Comparison of ENCODE assay signal across 25 cellular contexts in the genomic region with DNA sequence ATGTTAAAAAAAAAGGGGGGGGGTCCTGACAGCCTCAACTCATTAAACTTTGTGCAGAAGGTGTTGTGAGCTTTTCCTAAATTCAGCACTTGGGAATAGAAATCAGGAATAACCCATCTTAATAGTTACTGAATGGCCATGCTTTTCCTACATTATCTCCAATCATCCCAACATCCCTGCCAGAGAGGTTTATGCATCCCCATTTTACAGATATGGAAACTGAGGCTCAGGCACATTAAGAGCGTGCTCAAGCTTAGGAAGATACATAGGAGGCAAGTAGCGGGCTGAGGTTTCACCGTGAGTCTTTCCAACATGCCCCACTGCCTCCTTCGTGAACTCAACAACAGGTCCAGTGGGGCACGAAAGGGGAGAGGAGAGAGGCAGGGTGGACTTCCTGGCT.
DNase-seq lines count a peak whose midpoint lies in the region; ATAC-seq, FAIRE-seq and TF ChIP-seq lines count a peak whose summit lies in the region.
"Had no signal": no experiment of that assay in that cellular context is flagged by ENCODE, and none has a peak within 500 bp of the region (broad histone marks: within the 10 kb centered on the region; RNA-seq: fewer than 3 reads in every experiment).

No MANE protein-coding gene starts in this region.

- H3K79me2 ChIP-seq in HepG2 (ENCODE audit: insufficient read depth, low read length) (no peaks in the 10 kb centered on the region), PC-3 (ENCODE audit: low read length) (no peaks in the 10 kb centered on the region)

- H3K4me3 ChIP-seq in HepG2 (replicated peaks in 1 of 3; ENCODE audit: insufficient read depth in 1 of 3, low read depth in 2 of 3, low read length in 3 of 3): no peak overlapping the region
- no peak overlapping the region for H3K4me3 ChIP-seq in right lobe of liver
- no peak overlapping the region for H3K4me3 ChIP-seq in PC-3 (ENCODE audit: low read length)
- no peak overlapping the region for H3K4me3 ChIP-seq in testis
- H3K4me3 ChIP-seq: ascending aorta, HAP-1, skin epidermis, uterus had no signal

- no peak for ATAC-seq in HepG2
- ATAC-seq in right lobe of liver: no peak
- no peak for ATAC-seq in PC-3
- ATAC-seq: esophagus mucosa had no signal

- intact Hi-C loops in HepG2 (cut with micrococcal nuclease; ENCODE audit: unreplicated experiment) (no loop called here), right lobe of liver (cut with DNase I) (no loop called here), PC-3 (cut with micrococcal nuclease) (no loop called here), testis (cut with DNase I; ENCODE audit: low total_unique reads) (no loop called here)

- H3K9me2 ChIP-seq in PC-3 (replicated peaks; ENCODE audit: low read length): no peaks in the 10 kb centered on the region

- CTCF ChIA-PET in HepG2 (lab: Yijun Ruan, JAX; ENCODE audit: low intra/inter-chr PET ratio, low total read pairs) (no interaction called here), PC-3 (lab: Charles Lee) (no interaction called here)

- no peak for TF ChIP-seq RAD21 in HepG2 (CRISPR knock-in tag; IDR thresholded peaks at IDR 0.05)

- H4K20me1 ChIP-seq in HepG2 (ENCODE audit: insufficient read depth, low read length) (no peaks in the 10 kb centered on the region), PC-3 (ENCODE audit: low read length) (no peaks in the 10 kb centered on the region)

- H3K4me2 ChIP-seq in HepG2 (ENCODE audit: low read depth, low read length): peak overlapping the region; percentile 53; the same call in 1 of the 2 replicates
- H3K4me2 ChIP-seq in PC-3 (ENCODE audit: low read length): 0 out of 2 replicates have a peak overlapping the region, but pooled peaks have one; percentile 3

- H2AFZ ChIP-seq in HepG2 (ENCODE audit: low read length) (no peak overlapping the region), PC-3 (ENCODE audit: low read length) (no peak overlapping the region; the same call in 1 of the 2 replicates)

- H3K27me3 ChIP-seq in HepG2 (ENCODE audit: control insufficient read depth in 1 of 2, insufficient read depth in 2 of 2, low read length in 2 of 2): peaks cover 0 to 5% of the 10 kb centered on the region in 2 experiments; a peak in 2 of 5 replicates
- no peaks in the 10 kb centered on the region for H3K27me3 ChIP-seq in right lobe of liver
- no peaks in the 10 kb centered on the region for H3K27me3 ChIP-seq in PC-3 (ENCODE audit: low read length)
- H3K27me3 ChIP-seq in testis: no peaks in the 10 kb centered on the region
- H3K27me3 ChIP-seq: ascending aorta, uterus had no signal

- BruUV-seq in HepG2 (replicated peaks; lab: Mats Ljungman, UMichigan): no TSS peak
- BruUV-seq in PC-3 (replicated peaks; lab: Mats Ljungman, UMichigan): no TSS peak

- no peak for TF ChIP-seq POLR2A in HepG2 (IDR thresholded peaks at IDR 0.05; ENCODE audit: insufficient read depth in 1 of 2, low read depth in 2 of 2, low read length in 2 of 2)
- TF ChIP-seq POLR2A in right lobe of liver (IDR thresholded peaks at IDR 0.05): no peak
- no peak for TF ChIP-seq POLR2A in testis (IDR thresholded peaks at IDR 0.05)

- H3F3A ChIP-seq in PC-3 (ENCODE audit: low read length, unreplicated experiment): no peaks in the 10 kb centered on the region

- H3K4me1 ChIP-seq in HepG2 (ENCODE audit: insufficient read depth, low read length): peaks cover 21% of the 10 kb centered on the region
- H3K4me1 ChIP-seq in right lobe of liver: no peaks in the 10 kb centered on the region
- H3K4me1 ChIP-seq in PC-3 (ENCODE audit: insufficient read depth, low read length): peaks cover 19% of the 10 kb centered on the region
- no peaks in the 10 kb centered on the region for H3K4me1 ChIP-seq in testis
- H3K4me1 ChIP-seq: ascending aorta, HAP-1, uterus had no signal

- H3K36me3 ChIP-seq in HepG2 (replicated peaks in 1 of 2; ENCODE audit: control insufficient read depth in 1 of 2, insufficient read depth in 2 of 2, low read length in 2 of 2): no peaks in the 10 kb centered on the region
- H3K36me3 ChIP-seq in right lobe of liver: no peaks in the 10 kb centered on the region
- H3K36me3 ChIP-seq in PC-3 (ENCODE audit: low read depth, low read length): no peaks in the 10 kb centered on the region
- H3K36me3 ChIP-seq in testis (ENCODE audit: low read depth, missing control alignments): no peaks in the 10 kb centered on the region
- H3K36me3 ChIP-seq: ascending aorta, HAP-1, uterus had no signal

- no peak for TF ChIP-seq EP300 in HepG2 (IDR thresholded peaks at IDR 0.05; ENCODE audit: low read depth in 2 of 2, low read length in 2 of 2)
- TF ChIP-seq EP300 in HepG2 (CRISPR knock-in tag; IDR thresholded peaks at IDR 0.05; ENCODE audit: borderline replicate concordance): no peak

- DNase-seq in HepG2 (ENCODE audit: low spot score): no peak
- no peak for DNase-seq in right lobe of liver
- no peak for DNase-seq in PC-3
- peak; percentile 4 for DNase-seq in iris pigment epithelial cell (ENCODE audit: low read depth)
- no peak for DNase-seq in urothelium cell line (ENCODE audit: low spot score)
- DNase-seq in testis: no peak
- DNase-seq in dedifferentiated amniotic fluid mesenchymal stem cell (ENCODE audit: extremely low spot score): no peak
- no peak for DNase-seq in activated gamma-delta T cell (lab: John Stamatoyannopoulos, UW)
- DNase-seq: activated B cell treated with CpG ODN at 0.5 μM for 24 hours; activated effector memory CD4-positive, alpha-beta T cell treated with anti-CD3 and anti-CD28 coated beads, Interleukin-2, amount 50 U/mL, for 16 hours; activated T-cell treated with anti-CD3 and anti-CD28 coated beads, Interleukin-2, amount 50 U/mL, for 24 hours; AML-193; caudate nucleus; DMS153; foreskin melanocyte; NCI-H1436 treated with DMSO at 0.1 percent for 48 hours; NCI-H345; NCI-H748 treated with DMSO at 0.1 percent for 48 hours; uterus had no signal

- in situ Hi-C loops in HepG2 (cut with HindIII; ENCODE audit: extremely low pct_ligation_motif_present, low pct_unique_long_range_greater_than_20kb): no loop called here

- H3K9ac ChIP-seq in HepG2 (ENCODE audit: insufficient read depth, low read depth, low read length) (no peak overlapping the region), PC-3 (ENCODE audit: low read length) (no peak overlapping the region)

- WGBS in HepG2 (ENCODE audit: low lambda C conversion rate): 44% methylated on average over 5 of the region's 5 CpGs
- WGBS in right lobe of liver (ENCODE audit: insufficient coverage, low coverage, low lambda C conversion rate, missing lambda C conversion rate): 66% methylated on average over 5 of the region's 5 CpGs
- WGBS in testis, 2 donors: 83 to 84% methylated on average over 5 of the region's 5 CpGs

- H3K9me3 ChIP-seq in HepG2 (ENCODE audit: low read length) (no peaks in the 10 kb centered on the region), right lobe of liver (no peaks in the 10 kb centered on the region), PC-3 (ENCODE audit: low read length) (no peaks in the 10 kb centered on the region), testis (no peaks in the 10 kb centered on the region)
- H3K9me3 ChIP-seq: ascending aorta, HAP-1, uterus had no signal

- FAIRE-seq in HepG2 (lab: Jason Lieb, UNC) (no peak), urothelium cell line (lab: Jason Lieb, UNC) (peak; percentile 62)
- FAIRE-seq: A204.1, GM12891 had no signal

- H3K27ac ChIP-seq in HepG2 (ENCODE audit: extremely low read length, insufficient read depth, low read length) (no peak overlapping the region), right lobe of liver (no peak overlapping the region), PC-3 (ENCODE audit: low read length) (no peak overlapping the region), testis (no peak overlapping the region)
- H3K27ac ChIP-seq: ascending aorta, skin epidermis, uterus had no signal

- no peak for TF ChIP-seq CTCF in HepG2 (CRISPR knock-in tag; IDR thresholded peaks at IDR 0.05)
- no peak for TF ChIP-seq CTCF in right lobe of liver (IDR thresholded peaks at IDR 0.05)
- TF ChIP-seq CTCF in PC-3 (conservative IDR thresholded peaks at IDR 0.05; ENCODE audit: low read depth, low read length): no peak
- TF ChIP-seq CTCF in testis (IDR thresholded peaks at IDR 0.05): no peak

- POLR2A ChIA-PET in HepG2 (lab: Yijun Ruan, JAX): no interaction called here
- POLR2A ChIA-PET in PC-3 (lab: Charles Lee; ENCODE audit: unreplicated experiment): no interaction called here

TF ChIP-seq in HepG2, 621 proteins besides CTCF, POLR2A, EP300 and RAD21:
- TF ChIP-seq ZNF629 (CRISPR knock-in tag; conservative IDR thresholded peaks at IDR 0.05): peak; percentile 82
- TF ChIP-seq, protein P1, sequence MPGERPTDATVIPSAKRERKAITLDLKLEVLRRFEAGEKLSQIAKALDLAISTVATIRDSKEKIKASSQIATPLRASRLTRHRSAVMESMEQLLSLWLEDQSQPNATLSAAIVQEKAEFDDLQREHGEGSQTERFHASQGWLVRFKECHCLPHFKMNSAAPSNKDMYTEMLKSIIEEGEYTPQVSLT (CRISPR knock-in tag; IDR thresholded peaks at IDR 0.05; ENCODE audit: borderline replicate concordance, low read depth): no peak
